10 cellular contexts compared by ENCODE assay signal in genomic region chr3:11610044-11610671, GRCh38.
A peak's percentile ranks its signal among the peaks of the same experiment; 100 is the strongest.
DNase-seq lines count a peak whose midpoint lies in the region; ATAC-seq, FAIRE-seq and TF ChIP-seq lines count a peak whose summit lies in the region.
"Had no signal": no experiment of that assay in that cellular context is flagged by ENCODE, and none has a peak within 500 bp of the region (broad histone marks: within the 10 kb centered on the region; RNA-seq: fewer than 3 reads in every experiment).

No MANE protein-coding gene starts in this region.

- H3K27ac Mint-ChIP-seq in activated naive CD4-positive, alpha-beta T cell treated with anti-CD3 and anti-CD28 coated beads, Interleukin-2, amount 50 U/mL, for 24 hours: peak overlapping the region; percentile 79
- no peak overlapping the region for H3K27ac Mint-ChIP-seq in activated naive CD4-positive, alpha-beta T cell treated with anti-CD3 and anti-CD28 coated beads, Interleukin-2, amount 10 ng/mL, durations not matched to agents 7 days and 5 days
- H3K27ac Mint-ChIP-seq in effector memory CD8-positive, alpha-beta T cell: peak overlapping the region; percentile 81 to 86

- H3K9ac ChIP-seq in muscle layer of colon (ENCODE audit: low read length): no peak overlapping the region

- no peak overlapping the region for H3K4me3 ChIP-seq in muscle layer of colon (ENCODE audit: low read depth in 1 of 2, low read length in 2 of 2)
- H3K4me3 ChIP-seq: tibial artery had no signal

- no peaks in the 10 kb centered on the region for H3K9me3 Mint-ChIP-seq in activated naive CD4-positive, alpha-beta T cell treated with anti-CD3 and anti-CD28 coated beads, Interleukin-2, amount 50 U/mL, for 24 hours
- no peaks in the 10 kb centered on the region for H3K9me3 Mint-ChIP-seq in activated naive CD4-positive, alpha-beta T cell treated with anti-CD3 and anti-CD28 coated beads, Interleukin-2, amount 10 ng/mL, durations not matched to agents 7 days and 5 days
- H3K9me3 Mint-ChIP-seq in effector memory CD8-positive, alpha-beta T cell: no peaks in the 10 kb centered on the region

- H3K27ac ChIP-seq in muscle layer of colon (ENCODE audit: low read depth, low read length): peak overlapping the region; percentile 22
- H3K27ac ChIP-seq: tibial artery had no signal

- H3K9me3 ChIP-seq in muscle layer of colon (ENCODE audit: low read length): no peaks in the 10 kb centered on the region
- H3K9me3 ChIP-seq: tibial artery had no signal

- H3K27me3 Mint-ChIP-seq in activated naive CD4-positive, alpha-beta T cell treated with anti-CD3 and anti-CD28 coated beads, Interleukin-2, amount 50 U/mL, for 24 hours: no peaks in the 10 kb centered on the region
- H3K27me3 Mint-ChIP-seq in activated naive CD4-positive, alpha-beta T cell treated with anti-CD3 and anti-CD28 coated beads, Interleukin-2, amount 10 ng/mL, durations not matched to agents 7 days and 5 days: no peaks in the 10 kb centered on the region
- H3K27me3 Mint-ChIP-seq in effector memory CD8-positive, alpha-beta T cell: no peaks in the 10 kb centered on the region

- no peaks in the 10 kb centered on the region for H3K36me3 ChIP-seq in muscle layer of colon (ENCODE audit: insufficient read depth, low read length)
- H3K36me3 ChIP-seq: tibial artery had no signal

- H3K36me3 Mint-ChIP-seq in activated naive CD4-positive, alpha-beta T cell treated with anti-CD3 and anti-CD28 coated beads, Interleukin-2, amount 50 U/mL, for 24 hours: peaks cover 6% of the 10 kb centered on the region
- peaks cover 24% of the 10 kb centered on the region for H3K36me3 Mint-ChIP-seq in activated naive CD4-positive, alpha-beta T cell treated with anti-CD3 and anti-CD28 coated beads, Interleukin-2, amount 10 ng/mL, durations not matched to agents 7 days and 5 days
- peaks cover 6% of the 10 kb centered on the region for H3K36me3 Mint-ChIP-seq in effector memory CD8-positive, alpha-beta T cell (ENCODE audit: insufficient read depth)

- no peaks in the 10 kb centered on the region for H3K27me3 ChIP-seq in muscle layer of colon (ENCODE audit: control insufficient read depth in 1 of 2, insufficient read depth in 2 of 2, low read length in 2 of 2)
- H3K27me3 ChIP-seq: tibial artery had no signal

- CTCF ChIA-PET in activated naive CD4-positive, alpha-beta T cell treated with anti-CD3 and anti-CD28 coated beads, Interleukin-2, amount 10 ng/mL, durations not matched to agents 7 days and 5 days (lab: Charles Lee): no interaction called here

- H3K4me1 Mint-ChIP-seq in activated naive CD4-positive, alpha-beta T cell treated with anti-CD3 and anti-CD28 coated beads, Interleukin-2, amount 50 U/mL, for 24 hours: peaks cover 84% of the 10 kb centered on the region
- H3K4me1 Mint-ChIP-seq in activated naive CD4-positive, alpha-beta T cell treated with anti-CD3 and anti-CD28 coated beads, Interleukin-2, amount 10 ng/mL, durations not matched to agents 7 days and 5 days: peaks cover 5% of the 10 kb centered on the region
- H3K4me1 Mint-ChIP-seq in effector memory CD8-positive, alpha-beta T cell (ENCODE audit: low read depth in 2 of 2): peaks cover 52 to 72% of the 10 kb centered on the region in 2 donors

- no peak for DNase-seq in activated naive CD4-positive, alpha-beta T cell treated with anti-CD3 and anti-CD28 coated beads, Interleukin-2, amount 10 ng/mL, durations not matched to agents 7 days and 5 days
- no peak for DNase-seq in effector memory CD8-positive, alpha-beta T cell
- DNase-seq in urothelium cell line (ENCODE audit: low spot score): peak; percentile 65
- DNase-seq: tibial artery had no signal

- no peak for TF ChIP-seq POLR2A in GM18505 (IDR thresholded peaks at IDR 0.05; ENCODE audit: borderline replicate concordance, extremely low read depth, insufficient read depth, insufficient read length)

- ATAC-seq in effector memory CD8-positive, alpha-beta T cell (replicated peaks): no peak
- ATAC-seq in GM18505 (IDR thresholded peaks at IDR 0.05; ENCODE audit: unreplicated experiment) (no peak), GM21526 (IDR thresholded peaks at IDR 0.05; ENCODE audit: low FRiP score, unreplicated experiment) (no peak), GM19324 (IDR thresholded peaks at IDR 0.05; ENCODE audit: low FRiP score, unreplicated experiment) (no peak)

- no peak overlapping the region for H3K4me3 Mint-ChIP-seq in activated naive CD4-positive, alpha-beta T cell treated with anti-CD3 and anti-CD28 coated beads, Interleukin-2, amount 50 U/mL, for 24 hours
- H3K4me3 Mint-ChIP-seq in activated naive CD4-positive, alpha-beta T cell treated with anti-CD3 and anti-CD28 coated beads, Interleukin-2, amount 10 ng/mL, durations not matched to agents 7 days and 5 days: no peak overlapping the region
- peak overlapping the region in 1 of 2 donors; percentile 44 for H3K4me3 Mint-ChIP-seq in effector memory CD8-positive, alpha-beta T cell

- no peak for FAIRE-seq in urothelium cell line (lab: Jason Lieb, UNC)
- FAIRE-seq: islet of Langerhans had no signal

- peaks cover 76% of the 10 kb centered on the region for H3K4me1 ChIP-seq in muscle layer of colon (ENCODE audit: insufficient read depth, low read length)
